26 cellular contexts compared by ENCODE assay signal in genomic region chr9:135083241-135083810, GRCh38. TPM values are rescaled to one million over a fixed set of nuclear protein-coding genes. Genes with fewer than 3 reads are reported as not detected.
DNase-seq lines count a peak whose midpoint lies in the region; ATAC-seq and TF ChIP-seq lines count a peak whose summit lies in the region.
"Had no signal": no experiment of that assay in that cellular context is flagged by ENCODE, and none has a peak within 500 bp of the region (broad histone marks: within the 10 kb centered on the region; RNA-seq: fewer than 3 reads in every experiment).

No MANE protein-coding gene starts in this region.

- H3K36me3 ChIP-seq in SK-N-MC (ENCODE audit: insufficient read depth, low read length) (no peaks in the 10 kb centered on the region), osteoblast (ENCODE audit: insufficient read depth, low read length) (no peaks in the 10 kb centered on the region)
- H3K36me3 ChIP-seq: MG63 had no signal

- H3K4me3 ChIP-seq in SK-N-MC (no peak overlapping the region), dorsolateral prefrontal cortex (peak overlapping the region in 1 of 59 donors; percentile 10), osteoblast (ENCODE audit: insufficient read depth, low read length) (no peak overlapping the region)
- H3K4me3 ChIP-seq: K562, MG63 had no signal

- peak overlapping the region; percentile 32 for H3K9ac ChIP-seq in SK-N-MC (ENCODE audit: insufficient read length)
- H3K9ac ChIP-seq: SK-N-SH had no signal

- no peaks in the 10 kb centered on the region for H4K20me1 ChIP-seq in osteoblast (ENCODE audit: insufficient read depth, low read length)

- H3K4me2 ChIP-seq in osteoblast (ENCODE audit: insufficient read depth, low read length) = no peak overlapping the region
- H3K4me2 ChIP-seq: SK-N-SH had no signal

- DNase-seq in SK-N-MC (ENCODE audit: low read depth, low spot score) = no peak
- peak in 5 of 10 donors; percentile 10 to 34 (median 16) for DNase-seq in dorsolateral prefrontal cortex
- DNase-seq in osteoblast (ENCODE audit: insufficient read length, low spot score, missing footprints) = peak; percentile 62
- DNase-seq in NCI-H524 (lab: John Stamatoyannopoulos, UW) = no peak
- DNase-seq in stimulated activated CD4-positive, alpha-beta T cell treated with anti-CD3 and anti-CD28 coated beads, Interleukin-2, amount 100 ng/mL, for 48 hours = no peak
- no peak for DNase-seq in G401 (ENCODE audit: low spot score)
- DNase-seq: ACHN; Calu3; CD8-positive, alpha-beta memory T cell; GF-D8; H7; HFFc6; MG63; NCI-H1417; NCI-H1694 treated with DMSO at 0.1 percent for 48 hours; NCI-H2081 treated with DMSO at 0.1 percent for 48 hours; OCI-M1; SK-N-SH had no signal

- ATAC-seq in HG03520 (IDR thresholded peaks at IDR 0.05; ENCODE audit: unreplicated experiment) = no peak
- ATAC-seq: HepG2, K562, Right ventricle myocardium inferior had no signal

- in situ Hi-C loops in G401 (cut with HindIII; ENCODE audit: low sequenced_read_pairs) = no loop called here

- H3K27ac ChIP-seq in SK-N-MC = no peak overlapping the region
- peak overlapping the region in 34 of 59 donors; percentile 2 to 83 (median 43) for H3K27ac ChIP-seq in dorsolateral prefrontal cortex
- H3K27ac ChIP-seq in osteoblast (ENCODE audit: low read depth, low read length) = no peak overlapping the region
- H3K27ac ChIP-seq: C4-2B, HL-60 had no signal

- H3K4me1 ChIP-seq in osteoblast (ENCODE audit: insufficient read depth, low read length) = no peaks in the 10 kb centered on the region

- H3K27me3 ChIP-seq in dorsolateral prefrontal cortex (peaks cover 0 to 12% (median 2%) of the 10 kb centered on the region in 45 donors), osteoblast (ENCODE audit: insufficient read depth, low read length) (peaks cover 12% of the 10 kb centered on the region)
- H3K27me3 ChIP-seq: MG63 had no signal

- intact Hi-C loops in dorsolateral prefrontal cortex (cut with DNase I) = loop anchor here in 1 of 2 donors (10.0 kb wide), 1 partner anchor 389 kb away; no protein-coding TSS in a partner anchor

- no peak for TF ChIP-seq CTCF in dorsolateral prefrontal cortex (IDR thresholded peaks at IDR 0.05 in 54 of 56, conservative IDR thresholded peaks at IDR 0.05 in 2 of 56; ENCODE audit: low read depth in 1 of 56, partially characterized antibody in 56 of 56)
- no peak for TF ChIP-seq CTCF in osteoblast (IDR thresholded peaks at IDR 0.05; ENCODE audit: extremely low read depth, low read depth, low read length)

- H2AFZ ChIP-seq in osteoblast (ENCODE audit: low read length) = no peak overlapping the region

- H3K79me2 ChIP-seq in osteoblast (ENCODE audit: insufficient read depth, low read length) = no peaks in the 10 kb centered on the region

- H3K9me3 ChIP-seq in SK-N-MC (ENCODE audit: low read depth, low read length) = no peaks in the 10 kb centered on the region
- no peaks in the 10 kb centered on the region for H3K9me3 ChIP-seq in osteoblast (ENCODE audit: low read depth, low read length)
- H3K9me3 ChIP-seq: MG63, SK-N-SH had no signal

RNA-seq across cellular contexts. Expression of gene OLFM1, which starts 4.1 kb away (rescaled TPM):
- 1,000 to 10,000 TPM in 2 of 120 experiments, 100 to 1,000 TPM in 118; 171 to 1,128 (median 638) TPM for total RNA-seq in dorsolateral prefrontal cortex
- under 0.01 and 0.29 TPM in 2 replicates for total RNA-seq in osteoblast
- 5.9 and 6.5 TPM in 2 replicates for total RNA-seq in G401 (2014; rRNA removed; shearing (Covaris generic))
- total RNA-seq: CD8-positive, alpha-beta memory T cell; HepG2; HT-29; K562; LHCN-M2 had no signal

Comparison
In these comparisons a context has a peak if more than half of its experiments do, and no peak if none do; other contexts are left out.
1. H3K27ac ChIP-seq: peak in dorsolateral prefrontal cortex (34 of 59); none in SK-N-MC (single experiment) and osteoblast (single experiment).
2. RNA of gene OLFM1, which starts 4.1 kb away (total RNA-seq): 171 to 1,128 TPM in dorsolateral prefrontal cortex; 5.9 to 6.5 TPM in G401 and under 0.01 to 0.29 TPM in osteoblast; every median in the first group is over 10 times any median in the second.